In genomic region chr1:78765489-78765888, GRCh38 we compare ENCODE assay signal across 26 cellular contexts.
DNase-seq lines count a peak whose midpoint lies in the region; TF ChIP-seq lines count a peak whose summit lies in the region.
"Had no signal": no experiment of that assay in that cellular context is flagged by ENCODE, and none has a peak within 500 bp of the region (broad histone marks: within the 10 kb centered on the region; RNA-seq: fewer than 3 reads in every experiment).

No MANE protein-coding gene starts in this region.

- no peak for TF ChIP-seq CTCF in HEK293 (tag by site-specific recombination; IDR thresholded peaks at IDR 0.05)

- H3K27ac ChIP-seq in HEK293 (ENCODE audit: extremely low read depth, low read depth, low read length) = no peak overlapping the region
- H3K27ac ChIP-seq: A549; BLaER1; BLaER1 treated with 17β-estradiol and CSF1 and Interleukin-3, amounts not matched to agents 10 nM and 100 nM; C4-2B had no signal

- POLR2A ChIA-PET in HEK293 (lab: Yijun Ruan, JAX) = no interaction called here

- DNase-seq in NCI-H1417 (lab: John Stamatoyannopoulos, UW) = no peak
- DNase-seq: 8988T; ACHN; AML-193; BE2C; C1 segment of cervical spinal cord; Caco-2; Calu3; CD4-positive, alpha-beta memory T cell; CD4-positive, alpha-beta T cell; CD4-positive, CD25-positive, alpha-beta regulatory T cell; CD8-positive, alpha-beta memory T cell; CD8-positive, alpha-beta T cell; COR-L47; DMS 273 treated with DMSO at 0.1 percent for 48 hours; DMS153; DMS53; DMS79; DMS79 treated with DMSO at 0.1 percent for 48 hours; DND-41; EL had no signal

- no peaks in the 10 kb centered on the region for H3K36me3 ChIP-seq in HEK293 (ENCODE audit: control insufficient read depth in 2 of 2, insufficient read depth in 1 of 2, low read length in 2 of 2)
- H3K36me3 ChIP-seq: BE2C; BLaER1; BLaER1 treated with 17β-estradiol and CSF1 and Interleukin-3, amounts not matched to agents 10 nM and 100 nM had no signal

- CTCF ChIA-PET in HEK293 (lab: Yijun Ruan, JAX) = no interaction called here

- no peaks in the 10 kb centered on the region for H3K4me1 ChIP-seq in HEK293 (ENCODE audit: control insufficient read depth, insufficient read depth, low read length)
- H3K4me1 ChIP-seq: BE2C; BLaER1; BLaER1 treated with 17β-estradiol and CSF1 and Interleukin-3, amounts not matched to agents 10 nM and 100 nM; Caco-2 had no signal

- no peak overlapping the region for H3K4me3 ChIP-seq in HEK293 (ENCODE audit: low read depth, low read length)
- H3K4me3 ChIP-seq: A549; BLaER1; BLaER1 treated with 17β-estradiol and CSF1 and Interleukin-3, amounts not matched to agents 10 nM and 100 nM had no signal

- no peaks in the 10 kb centered on the region for H3K9me3 ChIP-seq in HEK293 (ENCODE audit: control insufficient read depth, insufficient read depth, low read depth, low read length)
- H3K9me3 ChIP-seq: A549, BE2C, Caco-2 had no signal

TF ChIP-seq in HEK293, 187 proteins besides CTCF, POLR2A, EP300 and RAD21:
- TF ChIP-seq ZNF132 (tag by site-specific recombination; IDR thresholded peaks at IDR 0.05; ENCODE audit: borderline replicate concordance) = no peak
- TF ChIP-seq ZNF596 (tag by site-specific recombination; IDR thresholded peaks at IDR 0.05) = no peak
- no peak for TF ChIP-seq ZNF175 (tag by site-specific recombination; IDR thresholded peaks at IDR 0.05)
- peak; percentile 89 for TF ChIP-seq SETDB1 (IDR thresholded peaks at IDR 0.05; ENCODE audit: insufficient read length, low read length)
- peak; percentile 51; the same call in 1 of the 2 replicates for TF ChIP-seq TRIM28 (IDR thresholded peaks at IDR 0.05; ENCODE audit: borderline replicate concordance, low read length)
